Comparison of ENCODE assay signal across 13 cellular contexts in genomic region chr19:49887653-49888477, GRCh38. TPM values are rescaled to one million over a fixed set of nuclear protein-coding genes. Genes with fewer than 3 reads are reported as not detected.
DNase-seq lines count a peak whose midpoint lies in the region; ATAC-seq and TF ChIP-seq lines count a peak whose summit lies in the region.
"Had no signal": no experiment of that assay in that cellular context is flagged by ENCODE, and none has a peak within 500 bp of the region (broad histone marks: within the 10 kb centered on the region; RNA-seq: fewer than 3 reads in every experiment).

No MANE protein-coding gene starts in this region.

- no peak overlapping the region for H3K27ac Mint-ChIP-seq in naive thymus-derived CD4-positive, alpha-beta T cell
- H3K27ac Mint-ChIP-seq: activated naive CD4-positive, alpha-beta T cell treated with anti-CD3 and anti-CD28 coated beads for 36 hours had no signal

- H3K4me3 Mint-ChIP-seq in naive thymus-derived CD4-positive, alpha-beta T cell: no peak overlapping the region
- H3K4me3 Mint-ChIP-seq: activated naive CD4-positive, alpha-beta T cell treated with anti-CD3 and anti-CD28 coated beads for 36 hours had no signal

- no peaks in the 10 kb centered on the region for H3K9me3 ChIP-seq in naive thymus-derived CD4-positive, alpha-beta T cell (ENCODE audit: control insufficient read depth in 2 of 3, low read length in 3 of 3)
- H3K9me3 ChIP-seq: left ventricle myocardium inferior, testis had no signal

- no peak for TF ChIP-seq CTCF in lower leg skin (IDR thresholded peaks at IDR 0.05)

- CTCF ChIA-PET in naive thymus-derived CD4-positive, alpha-beta T cell (lab: Charles Lee): no interaction called here

- H3K36me3 Mint-ChIP-seq in naive thymus-derived CD4-positive, alpha-beta T cell: peaks cover 0 to 19% (median 9%) of the 10 kb centered on the region in 5 donors

- POLR2A ChIA-PET in naive thymus-derived CD4-positive, alpha-beta T cell (lab: Charles Lee): interaction anchor here (0.7 to 1.4 kb wide), 2 partner anchors 11 to 37 kb away, joined by 3 read pairs; partner anchors contain the start of genes AKT1S1, PTOV1 and TBC1D17

- no peaks in the 10 kb centered on the region for H3K9me3 Mint-ChIP-seq in naive thymus-derived CD4-positive, alpha-beta T cell
- H3K9me3 Mint-ChIP-seq: activated naive CD4-positive, alpha-beta T cell treated with anti-CD3 and anti-CD28 coated beads for 36 hours had no signal

- H3K27ac ChIP-seq in naive thymus-derived CD4-positive, alpha-beta T cell (ENCODE audit: low read depth, low read length): no peak overlapping the region
- H3K27ac ChIP-seq: A549, left ventricle myocardium inferior, testis had no signal

- whole genome bisulfite sequencing in lower leg skin, 2 donors: 71 to 72% methylated on average over 45 to 51 of the region's 51 CpGs

- peaks cover 0 to 10% (median 3%) of the 10 kb centered on the region in 7 donors for H3K4me1 Mint-ChIP-seq in naive thymus-derived CD4-positive, alpha-beta T cell

- H3K36me3 ChIP-seq in naive thymus-derived CD4-positive, alpha-beta T cell (ENCODE audit: control insufficient read depth in 2 of 3, insufficient read depth in 3 of 3, low read length in 3 of 3): peaks cover 0 to 30% (median 12%) of the 10 kb centered on the region in 3 experiments

- ATAC-seq in sciatic nerve: no peak
- ATAC-seq in naive thymus-derived CD4-positive, alpha-beta T cell: no peak
- ATAC-seq: A549 had no signal

- intact Hi-C loops in sciatic nerve (cut with DNase I) (no loop called here), lower leg skin (cut with DNase I; ENCODE audit: low total_unique reads) (no loop called here)
- intact Hi-C loops in naive thymus-derived CD4-positive, alpha-beta T cell (cut with micrococcal nuclease): no loop called here

- peak; percentile 72 for DNase-seq in NCI-H146 (lab: John Stamatoyannopoulos, UW)
- DNase-seq in NCI-H146 treated with DMSO at 0.1 percent for 48 hours (lab: John Stamatoyannopoulos, UW; ENCODE audit: unreplicated experiment): no peak
- DNase-seq in NCI-H510A treated with DMSO at 0.1 percent for 48 hours (lab: John Stamatoyannopoulos, UW): peak; percentile 62
- DNase-seq in sciatic nerve (ENCODE audit: low spot score): peak; percentile 57
- DNase-seq in lower leg skin (ENCODE audit: low spot score in 2 of 2): no peak
- DNase-seq in naive thymus-derived CD4-positive, alpha-beta T cell: no peak
- DNase-seq: activated naive CD4-positive, alpha-beta T cell treated with anti-CD3 and anti-CD28 coated beads for 36 hours; H7; left ventricle myocardium inferior; NCI-H1930; OCI-M1; testis had no signal

- no peaks in the 10 kb centered on the region for H3K27me3 ChIP-seq in naive thymus-derived CD4-positive, alpha-beta T cell (ENCODE audit: control insufficient read depth in 2 of 2, insufficient read depth in 2 of 2, low read length in 2 of 2)
- H3K27me3 ChIP-seq: testis had no signal

- no peak overlapping the region for H3K4me3 ChIP-seq in lower leg skin (ENCODE audit: low read depth, poor library complexity, severe bottlenecking)
- no peak overlapping the region for H3K4me3 ChIP-seq in naive thymus-derived CD4-positive, alpha-beta T cell (ENCODE audit: low read length)
- H3K4me3 ChIP-seq: A549, left ventricle myocardium inferior, testis had no signal

- H3K27me3 Mint-ChIP-seq in naive thymus-derived CD4-positive, alpha-beta T cell: no peaks in the 10 kb centered on the region

- H3K4me1 ChIP-seq in naive thymus-derived CD4-positive, alpha-beta T cell (ENCODE audit: control insufficient read depth in 2 of 2, insufficient read depth in 2 of 2, low read length in 2 of 2): peaks cover 0 to 5% of the 10 kb centered on the region in 2 donors
- H3K4me1 ChIP-seq: testis had no signal

- TF ChIP-seq POLR2A in lower leg skin (IDR thresholded peaks at IDR 0.05): no peak

RNA-seq across cellular contexts. Expression of gene IL4I1, which starts 8.8 kb away (rescaled TPM):
- total RNA-seq in sciatic nerve (4.6 TPM), lower leg skin (under 1 TPM in 1 of 4 donors, not detected in 3; 0.42 TPM)
- 1 to 10 TPM; 1.2 to 6.8 (median 1.9) TPM for total RNA-seq in naive thymus-derived CD4-positive, alpha-beta T cell
- polyA plus RNA-seq in naive thymus-derived CD4-positive, alpha-beta T cell: not detected
- total RNA-seq: left ventricle myocardium inferior had no signal

RNA-seq across cellular contexts. Expression of gene TBC1D17, which starts 10.4 kb away (rescaled TPM):
- total RNA-seq in sciatic nerve (64.8 TPM), lower leg skin (10 to 100 TPM; 56.4 to 93.4 (median 59.8) TPM)
- 100 to 1,000 TPM in 1 of 5 experiments, 10 to 100 TPM in 4; 42.9 to 106 (median 53.0) TPM for total RNA-seq in naive thymus-derived CD4-positive, alpha-beta T cell
- polyA plus RNA-seq in naive thymus-derived CD4-positive, alpha-beta T cell: 10 to 100 TPM; 11.6 to 22.2 TPM

RNA-seq across cellular contexts. Expression of gene AKT1S1, which starts 10.7 kb away (rescaled TPM):
- total RNA-seq in sciatic nerve: 36.6 TPM
- 10 to 100 TPM; 15.3 to 28.9 (median 23.8) TPM for total RNA-seq in lower leg skin
- total RNA-seq in naive thymus-derived CD4-positive, alpha-beta T cell: 10 to 100 TPM; 15.9 to 25.7 (median 21.2) TPM
- polyA plus RNA-seq in naive thymus-derived CD4-positive, alpha-beta T cell: 1 to 10 TPM; 4.7 to 5.8 TPM

RNA-seq across cellular contexts. Expression of gene PNKP, which starts 20.5 kb away (rescaled TPM):
- total RNA-seq in sciatic nerve: 66.6 TPM
- 10 to 100 TPM; 29.3 to 49.7 (median 35.1) TPM for total RNA-seq in lower leg skin
- 100 to 1,000 TPM; 141 to 174 (median 154) TPM for total RNA-seq in naive thymus-derived CD4-positive, alpha-beta T cell
- polyA plus RNA-seq in naive thymus-derived CD4-positive, alpha-beta T cell: 10 to 100 TPM; 19.4 to 24.8 TPM

RNA-seq across cellular contexts. Expression of gene PTOV1, which starts 36.9 kb away (rescaled TPM):
- 143 TPM for total RNA-seq in sciatic nerve
- total RNA-seq in lower leg skin: 100 to 1,000 TPM in 2 of 4 donors, 10 to 100 TPM in 2; 62.4 to 122 (median 92.5) TPM
- total RNA-seq in naive thymus-derived CD4-positive, alpha-beta T cell: 100 to 1,000 TPM in 4 of 5 experiments, 10 to 100 TPM in 1; 92.8 to 170 (median 160) TPM
- polyA plus RNA-seq in naive thymus-derived CD4-positive, alpha-beta T cell: 10 to 100 TPM; 49.0 to 68.6 TPM

Comparison
In these comparisons a context has a peak if more than half of its experiments do, and no peak if none do; other contexts are left out.
1. DNase-seq: peak in NCI-H146 (single experiment), NCI-H510A treated with DMSO at 0.1 percent for 48 hours (single experiment) and sciatic nerve (single experiment); none in NCI-H146 treated with DMSO at 0.1 percent for 48 hours (single experiment), lower leg skin (0 of 2) and naive thymus-derived CD4-positive, alpha-beta T cell (0 of 9).